ENCODE assay signal across 29 cellular contexts in the genomic region with DNA sequence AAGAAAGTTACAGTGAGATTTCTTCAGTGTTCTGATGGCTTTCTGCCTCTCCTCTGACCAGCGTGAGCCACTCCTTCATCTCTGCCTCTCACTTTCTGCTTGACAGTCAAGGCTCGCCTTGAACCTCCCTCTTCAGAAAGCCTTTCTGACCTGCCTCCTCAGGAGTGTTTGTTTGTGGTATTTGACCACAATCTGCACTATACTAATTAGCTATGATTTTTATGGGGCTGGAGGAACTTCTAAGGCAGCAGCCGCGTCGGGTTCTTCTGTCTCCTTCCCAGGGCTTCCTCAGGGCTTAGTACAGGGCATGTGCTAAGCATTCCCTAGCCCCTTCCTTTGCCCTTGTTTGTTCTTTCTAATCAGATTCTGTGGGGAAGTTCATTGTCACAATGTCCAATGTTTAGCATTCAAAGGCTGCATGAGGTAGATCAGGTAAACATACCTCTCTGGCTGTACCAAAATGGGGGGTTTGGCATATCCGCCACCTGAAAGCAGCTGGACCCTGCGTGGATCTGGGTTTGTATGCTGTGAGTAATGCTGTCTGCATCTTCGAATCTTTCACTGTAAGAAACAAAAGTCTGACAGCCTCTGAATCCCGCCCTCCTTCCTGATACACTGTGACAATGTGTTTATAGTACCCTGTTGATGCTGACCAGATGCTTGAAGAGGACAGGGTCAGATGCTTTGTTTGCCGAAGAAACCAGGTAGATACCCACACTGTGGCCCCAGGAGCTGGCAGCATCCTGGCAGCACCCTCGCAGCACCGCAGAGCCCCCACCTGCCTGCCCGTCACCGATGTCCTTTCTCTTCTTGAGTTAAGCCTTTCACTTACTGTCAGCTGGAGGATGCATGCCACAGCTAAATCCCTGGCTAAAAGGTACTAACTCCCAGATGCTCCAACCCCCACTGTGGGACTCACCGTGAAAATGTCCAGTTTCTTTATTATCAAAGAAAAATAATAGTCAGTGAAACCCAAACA.
DNase-seq lines count a peak whose midpoint lies in the region; ATAC-seq and TF ChIP-seq lines count a peak whose summit lies in the region.
"Had no signal": no experiment of that assay in that cellular context is flagged by ENCODE, and none has a peak within 500 bp of the region (broad histone marks: within the 10 kb centered on the region; RNA-seq: fewer than 3 reads in every experiment).

No MANE protein-coding gene starts in this region.

- H4K20me1 ChIP-seq in BLaER1 (no peaks in the 10 kb centered on the region), DND-41 (ENCODE audit: insufficient read depth, low read length) (no peaks in the 10 kb centered on the region), osteoblast (ENCODE audit: insufficient read depth, low read length) (no peaks in the 10 kb centered on the region)

- H3K36me3 ChIP-seq in BLaER1: no peaks in the 10 kb centered on the region
- no peaks in the 10 kb centered on the region for H3K36me3 ChIP-seq in DND-41 (ENCODE audit: insufficient read depth, low read length)
- H3K36me3 ChIP-seq in osteoblast (ENCODE audit: insufficient read depth, low read length): no peaks in the 10 kb centered on the region
- H3K36me3 ChIP-seq: BE2C, gastrocnemius medialis, lower lobe of right lung, ovary had no signal

- no peak for DNase-seq in DND-41
- peak; percentile 24 for DNase-seq in ecto neural progenitor cell (ENCODE audit: low spot score)
- DNase-seq in osteoblast (ENCODE audit: insufficient read length, low spot score, missing footprints): peak; percentile 32
- no peak for DNase-seq in NCI-H1048 (lab: John Stamatoyannopoulos, UW)
- DNase-seq in CD1c-positive myeloid dendritic cell (ENCODE audit: extremely low spot score): no peak
- DNase-seq in erythroblast (lab: John Stamatoyannopoulos, UW): no peak
- DNase-seq: ACHN; activated CD8-positive, alpha-beta T cell treated with anti-CD3 and anti-CD28 coated beads, Interleukin-2, amount 10 ng/mL, durations not matched to agents 7 days and 5 days; activated gamma-delta T cell treated with Interleukin-2 at 50 U/mL for 16 hours; activated T-cell treated with anti-CD3 and anti-CD28 coated beads, Interleukin-2, amount 50 U/mL, for 1 hour; BE2C; gastrocnemius medialis; H7; kidney glomerular epithelial cell; lower lobe of right lung; MM.1S; NCI-H1417; NCI-H2029; NCI-H526; ovary; retina; Right ventricle myocardium superior; stimulated activated naive CD4-positive, alpha-beta T cell had no signal

- TF ChIP-seq CTCF in DND-41 (IDR thresholded peaks at IDR 0.05; ENCODE audit: borderline replicate concordance, extremely low read depth, low read length, poor library complexity, severe bottlenecking): no peak
- no peak for TF ChIP-seq CTCF in osteoblast (IDR thresholded peaks at IDR 0.05; ENCODE audit: extremely low read depth, low read depth, low read length)

- H3K9ac ChIP-seq in BLaER1 (no peak overlapping the region; the same call in 1 of the 2 replicates), DND-41 (ENCODE audit: low read depth, low read length) (no peak overlapping the region)
- H3K9ac ChIP-seq: KMS-11 had no signal

- H3K9me3 ChIP-seq in BLaER1 (no peaks in the 10 kb centered on the region), DND-41 (ENCODE audit: insufficient read depth, low read length, severe bottlenecking) (no peaks in the 10 kb centered on the region), osteoblast (ENCODE audit: low read depth, low read length) (no peaks in the 10 kb centered on the region)
- H3K9me3 ChIP-seq: BE2C, gastrocnemius medialis, lower lobe of right lung, ovary had no signal

- H3K4me1 ChIP-seq in BLaER1 (peaks cover 60% of the 10 kb centered on the region), DND-41 (ENCODE audit: insufficient read depth, low read length) (peaks cover 26% of the 10 kb centered on the region), osteoblast (ENCODE audit: insufficient read depth, low read length) (no peaks in the 10 kb centered on the region)
- H3K4me1 ChIP-seq: BE2C, gastrocnemius medialis had no signal

- no peak overlapping the region for H2AFZ ChIP-seq in DND-41 (ENCODE audit: low read depth, low read length)
- no peak overlapping the region for H2AFZ ChIP-seq in osteoblast (ENCODE audit: low read length)

- TF ChIP-seq POLR2A in erythroblast (IDR thresholded peaks at IDR 0.05; ENCODE audit: low read length): no peak

- H3K79me2 ChIP-seq in DND-41 (ENCODE audit: insufficient read depth, low read length) (no peaks in the 10 kb centered on the region), osteoblast (ENCODE audit: insufficient read depth, low read length) (no peaks in the 10 kb centered on the region)

- H3K27ac ChIP-seq in BLaER1 (no peak overlapping the region), DND-41 (ENCODE audit: low read length) (no peak overlapping the region), osteoblast (ENCODE audit: low read depth, low read length) (no peak overlapping the region)
- H3K27ac ChIP-seq: coronary artery, gastrocnemius medialis, KMS-11, lower lobe of right lung, ovary had no signal

- peak overlapping the region; percentile 92 for H3K4me2 ChIP-seq in BLaER1
- H3K4me2 ChIP-seq in DND-41 (ENCODE audit: insufficient read depth, low read length): no peak overlapping the region
- H3K4me2 ChIP-seq in osteoblast (ENCODE audit: insufficient read depth, low read length): no peak overlapping the region
- H3K4me2 ChIP-seq: KMS-11 had no signal

- H3K4me3 ChIP-seq in BLaER1 (no peak overlapping the region), DND-41 (ENCODE audit: low read depth in 1 of 2, low read length in 2 of 2) (no peak overlapping the region), osteoblast (ENCODE audit: insufficient read depth, low read length) (no peak overlapping the region)
- H3K4me3 ChIP-seq: coronary artery, gastrocnemius medialis, lower lobe of right lung, ovary had no signal

- peak; percentile 67 for ATAC-seq in DND-41 (ENCODE audit: insufficient read depth, low read depth)
- ATAC-seq: activated CD4-positive, CD25-positive, alpha-beta regulatory T cell treated with anti-CD3 and anti-CD28 coated beads, Interleukin-2, amount 50 U/mL, for 24 hours; activated CD8-positive, alpha-beta T cell treated with anti-CD3 and anti-CD28 coated beads, Interleukin-2, amount 10 ng/mL, durations not matched to agents 7 days and 5 days; gastrocnemius medialis; lower lobe of right lung; natural killer cell treated with Interleukin-12 subunit alpha and Interleukin-12 subunit beta and Interleukin-15 and Interleukin-18, amount 100 ng/mL, for 72 hours; Panc1 had no signal

- no peaks in the 10 kb centered on the region for H3K27me3 ChIP-seq in BLaER1
- no peaks in the 10 kb centered on the region for H3K27me3 ChIP-seq in DND-41 (ENCODE audit: insufficient read depth, low read length, poor library complexity)
- H3K27me3 ChIP-seq in osteoblast (ENCODE audit: insufficient read depth, low read length): no peaks in the 10 kb centered on the region
- H3K27me3 ChIP-seq: BE2C, ovary had no signal

Comparison
In these comparisons a context has a peak if more than half of its experiments do, and no peak if none do; other contexts are left out.
1. DNase-seq: peak in ecto neural progenitor cell (single experiment) and osteoblast (single experiment); none in DND-41 (single experiment), NCI-H1048 (single experiment), CD1c-positive myeloid dendritic cell (single experiment) and erythroblast (0 of 2).